ENCODE assay signal across 8 cellular contexts in the genomic region with DNA sequence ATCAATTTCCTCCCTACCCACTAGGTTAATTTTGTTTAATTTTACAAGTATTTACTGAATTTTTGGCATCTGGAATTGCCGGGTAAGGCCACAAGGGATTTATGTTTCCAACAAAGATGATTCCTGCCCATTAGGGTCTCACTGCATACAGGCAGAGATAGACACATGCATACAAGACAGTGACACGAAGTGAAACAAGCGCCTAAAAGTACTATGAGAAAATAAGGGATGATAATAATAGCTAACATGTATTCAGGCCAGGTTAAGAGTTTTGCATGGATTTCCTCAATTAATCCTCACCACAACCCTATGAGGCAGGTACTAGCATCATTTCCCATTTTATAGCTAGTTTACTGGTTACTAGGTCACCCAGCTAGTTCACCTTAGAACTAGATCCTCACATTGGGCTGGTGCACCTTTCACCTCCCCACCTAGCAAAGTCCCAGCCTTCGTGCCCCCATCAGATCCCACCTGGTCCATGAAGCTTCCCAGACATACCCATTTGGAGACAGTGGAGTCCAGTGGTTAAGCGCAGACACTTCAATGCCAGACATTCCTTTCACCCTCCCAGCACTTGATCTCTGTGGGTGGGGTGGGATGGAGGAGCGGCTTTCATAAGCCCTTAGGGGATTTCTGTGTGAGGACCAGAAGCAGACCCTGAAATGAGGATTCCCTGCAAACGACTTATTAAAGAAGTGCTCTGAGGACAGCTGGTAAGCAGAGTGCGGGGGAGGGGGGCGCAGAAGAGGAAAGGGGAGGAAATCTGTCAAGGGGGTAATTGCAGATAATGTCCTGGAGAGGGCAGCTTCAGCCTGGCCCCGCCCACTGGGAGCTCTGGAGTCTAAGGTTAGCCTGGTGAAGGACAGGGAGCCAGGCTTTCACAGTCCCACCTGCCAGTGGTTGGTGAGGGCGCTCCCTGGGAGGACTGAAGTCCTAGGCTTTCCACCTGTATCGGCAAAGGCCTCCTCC. TPM values are rescaled to one million over a fixed set of nuclear protein-coding genes. Genes with fewer than 3 reads are reported as not detected.
DNase-seq lines count a peak whose midpoint lies in the region; ATAC-seq lines count a peak whose summit lies in the region.

No MANE protein-coding gene starts in this region.

- intact Hi-C loops in activated T-helper 1 cell treated with anti-CD3 and anti-CD28 coated beads, Interleukin-12 subunit alpha, Interleukin-12 subunit beta, Interleukin-2, Interleukin-4 antibody, amounts not matched to agents 30 ng/mL and 10 ng/mL and 1 ng/mL, durations not matched to agents 14 hours and 24 hours and 36 hours (cut with micrococcal nuclease), result loop anchor here (10.0 kb wide), 1 partner anchor 534 kb away; a partner anchor contains a TSS
- intact Hi-C loops in aorta (cut with DNase I), result no loop called here

- no peaks in the 10 kb centered on the region for H3K9me3 Mint-ChIP-seq in activated T-helper 1 cell treated with anti-CD3 and anti-CD28 coated beads, Interleukin-12 subunit alpha, Interleukin-12 subunit beta, Interleukin-2, Interleukin-4 antibody, amounts not matched to agents 30 ng/mL and 10 ng/mL and 1 ng/mL, durations not matched to agents 14 hours and 24 hours and 36 hours
- H3K9me3 Mint-ChIP-seq in activated T-cell treated with anti-CD3 and anti-CD28 coated beads, Interleukin-2, amount 50 U/mL, for 24 hours, result no peaks in the 10 kb centered on the region
- H3K9me3 Mint-ChIP-seq in T-helper 2 cell treated with Interferon-gamma antibody and Interleukin-4, amounts not matched to agents 5 μg/mL and 100 μg/mL, for 36 hours, result no peaks in the 10 kb centered on the region

- ATAC-seq in aorta (ENCODE audit: low FRiP score), result no peak

- WGBS in aorta, 2 donors, result 55 to 56% methylated on average over 12 of the region's 12 CpGs

- H3K4me1 Mint-ChIP-seq in activated T-helper 1 cell treated with anti-CD3 and anti-CD28 coated beads, Interleukin-12 subunit alpha, Interleukin-12 subunit beta, Interleukin-2, Interleukin-4 antibody, amounts not matched to agents 30 ng/mL and 10 ng/mL and 1 ng/mL, durations not matched to agents 14 hours and 24 hours and 36 hours (ENCODE audit: low read depth), result peaks cover 18% of the 10 kb centered on the region
- peaks cover 3% of the 10 kb centered on the region for H3K4me1 Mint-ChIP-seq in activated T-cell treated with anti-CD3 and anti-CD28 coated beads, Interleukin-2, amount 50 U/mL, for 24 hours (ENCODE audit: low read depth)
- H3K4me1 Mint-ChIP-seq in T-helper 2 cell treated with Interferon-gamma antibody and Interleukin-4, amounts not matched to agents 5 μg/mL and 100 μg/mL, for 36 hours (ENCODE audit: low read depth), result peaks cover 14% of the 10 kb centered on the region

- H3K36me3 Mint-ChIP-seq in activated T-helper 1 cell treated with anti-CD3 and anti-CD28 coated beads, Interleukin-12 subunit alpha, Interleukin-12 subunit beta, Interleukin-2, Interleukin-4 antibody, amounts not matched to agents 30 ng/mL and 10 ng/mL and 1 ng/mL, durations not matched to agents 14 hours and 24 hours and 36 hours (ENCODE audit: low read depth), result peaks cover 2% of the 10 kb centered on the region
- no peaks in the 10 kb centered on the region for H3K36me3 Mint-ChIP-seq in activated T-cell treated with anti-CD3 and anti-CD28 coated beads, Interleukin-2, amount 50 U/mL, for 24 hours (ENCODE audit: low read depth)
- no peaks in the 10 kb centered on the region for H3K36me3 Mint-ChIP-seq in T-helper 2 cell treated with Interferon-gamma antibody and Interleukin-4, amounts not matched to agents 5 μg/mL and 100 μg/mL, for 36 hours (ENCODE audit: low read depth)

- no peaks in the 10 kb centered on the region for H3K27me3 Mint-ChIP-seq in activated T-helper 1 cell treated with anti-CD3 and anti-CD28 coated beads, Interleukin-12 subunit alpha, Interleukin-12 subunit beta, Interleukin-2, Interleukin-4 antibody, amounts not matched to agents 30 ng/mL and 10 ng/mL and 1 ng/mL, durations not matched to agents 14 hours and 24 hours and 36 hours (ENCODE audit: insufficient read depth)
- H3K27me3 Mint-ChIP-seq in activated T-cell treated with anti-CD3 and anti-CD28 coated beads, Interleukin-2, amount 50 U/mL, for 24 hours, result no peaks in the 10 kb centered on the region
- H3K27me3 Mint-ChIP-seq in T-helper 2 cell treated with Interferon-gamma antibody and Interleukin-4, amounts not matched to agents 5 μg/mL and 100 μg/mL, for 36 hours (ENCODE audit: low read depth), result peaks cover 2% of the 10 kb centered on the region

- H3K4me3 ChIP-seq in aorta (ENCODE audit: low read length in 2 of 2), result no peak overlapping the region

- no peak overlapping the region for H3K4me3 Mint-ChIP-seq in activated T-helper 1 cell treated with anti-CD3 and anti-CD28 coated beads, Interleukin-12 subunit alpha, Interleukin-12 subunit beta, Interleukin-2, Interleukin-4 antibody, amounts not matched to agents 30 ng/mL and 10 ng/mL and 1 ng/mL, durations not matched to agents 14 hours and 24 hours and 36 hours
- H3K4me3 Mint-ChIP-seq in activated T-cell treated with anti-CD3 and anti-CD28 coated beads, Interleukin-2, amount 50 U/mL, for 24 hours, result no peak overlapping the region
- H3K4me3 Mint-ChIP-seq in T-helper 2 cell treated with Interferon-gamma antibody and Interleukin-4, amounts not matched to agents 5 μg/mL and 100 μg/mL, for 36 hours, result no peak overlapping the region

- H3K27me3 ChIP-seq in aorta (ENCODE audit: control insufficient read depth in 1 of 2, insufficient read depth in 2 of 2, low read length in 1 of 2), result no peaks in the 10 kb centered on the region

- DNase-seq in activated T-helper 1 cell treated with Interleukin-2 at 50 U/mL for 16 hours (ENCODE audit: low read depth) (peak; percentile 5), NCI-H82 (lab: John Stamatoyannopoulos, UW) (peak; percentile 95), iPS-NIHi11 (ENCODE audit: low spot score) (peak; percentile 86), aorta (peak; percentile 57 to 79), NCI-H128 (lab: John Stamatoyannopoulos, UW; ENCODE audit: unreplicated experiment) (no peak)
- no peak for DNase-seq in activated T-helper 1 cell treated with anti-CD3 and anti-CD28 coated beads, Interleukin-12 subunit alpha, Interleukin-12 subunit beta, Interleukin-2, Interleukin-4 antibody, amounts not matched to agents 30 ng/mL and 10 ng/mL and 1 ng/mL, durations not matched to agents 14 hours and 24 hours and 36 hours (ENCODE audit: low spot score)
- DNase-seq in activated T-cell treated with anti-CD3 and anti-CD28 coated beads, Interleukin-2, amount 50 U/mL, for 24 hours, result peak; percentile 54
- no peak for DNase-seq in T-helper 2 cell treated with Interferon-gamma antibody and Interleukin-4, amounts not matched to agents 5 μg/mL and 100 μg/mL, for 36 hours (ENCODE audit: low spot score)

- H3K36me3 ChIP-seq in aorta (ENCODE audit: control insufficient read depth in 1 of 2, insufficient read depth in 2 of 2, low read length in 1 of 2), result peaks cover 5 to 17% of the 10 kb centered on the region in 2 donors

- H3K4me1 ChIP-seq in aorta (ENCODE audit: control insufficient read depth in 1 of 2, insufficient read depth in 2 of 2, low read length in 2 of 2), result no peaks in the 10 kb centered on the region

- no peak overlapping the region for H3K27ac Mint-ChIP-seq in activated T-helper 1 cell treated with anti-CD3 and anti-CD28 coated beads, Interleukin-12 subunit alpha, Interleukin-12 subunit beta, Interleukin-2, Interleukin-4 antibody, amounts not matched to agents 30 ng/mL and 10 ng/mL and 1 ng/mL, durations not matched to agents 14 hours and 24 hours and 36 hours
- no peak overlapping the region for H3K27ac Mint-ChIP-seq in activated T-cell treated with anti-CD3 and anti-CD28 coated beads, Interleukin-2, amount 50 U/mL, for 24 hours
- H3K27ac Mint-ChIP-seq in T-helper 2 cell treated with Interferon-gamma antibody and Interleukin-4, amounts not matched to agents 5 μg/mL and 100 μg/mL, for 36 hours, result no peak overlapping the region

- H3K9me3 ChIP-seq in aorta (ENCODE audit: control insufficient read depth, low read length), result no peaks in the 10 kb centered on the region

- no peak overlapping the region for H3K27ac ChIP-seq in aorta (ENCODE audit: low read depth in 1 of 2, low read length in 2 of 2)

RNA-seq across cellular contexts. Expression of a gene that starts 5.8 kb away (rescaled TPM):
- 92.8 and 98.0 TPM in 2 replicates for total RNA-seq in activated T-helper 1 cell treated with anti-CD3 and anti-CD28 coated beads, Interleukin-12 subunit alpha, Interleukin-12 subunit beta, Interleukin-2, Interleukin-4 antibody, amounts not matched to agents 30 ng/mL and 10 ng/mL and 1 ng/mL, durations not matched to agents 14 hours and 24 hours and 36 hours
- total RNA-seq in aorta, result 10 to 100 TPM; 47.5 to 49.8 TPM
- polyA plus RNA-seq in aorta, result 10 to 100 TPM; 85.5 to 86.7 TPM

RNA-seq across cellular contexts. Expression of a gene that starts 28.1 kb away (rescaled TPM):
- 0.22 and 0.26 TPM in 2 replicates for total RNA-seq in activated T-helper 1 cell treated with anti-CD3 and anti-CD28 coated beads, Interleukin-12 subunit alpha, Interleukin-12 subunit beta, Interleukin-2, Interleukin-4 antibody, amounts not matched to agents 30 ng/mL and 10 ng/mL and 1 ng/mL, durations not matched to agents 14 hours and 24 hours and 36 hours
- 1,000 to 10,000 TPM in 1 of 2 donors, 100 to 1,000 TPM in 1; 416 to 1,843 TPM for total RNA-seq in aorta
- polyA plus RNA-seq in aorta, result 100 to 1,000 TPM; 119 to 301 TPM

Comparison
In these comparisons a context has a peak if more than half of its experiments do, and no peak if none do; other contexts are left out.
1. DNase-seq: peak in activated T-helper 1 cell treated with Interleukin-2 at 50 U/mL for 16 hours (single experiment), NCI-H82 (single experiment), activated T-cell treated with anti-CD3 and anti-CD28 coated beads, Interleukin-2, amount 50 U/mL, for 24 hours (single experiment), iPS-NIHi11 (single experiment) and aorta (2 of 2); none in activated T-helper 1 cell treated with anti-CD3 and anti-CD28 coated beads, Interleukin-12 subunit alpha, Interleukin-12 subunit beta, Interleukin-2, Interleukin-4 antibody, amounts not matched to agents 30 ng/mL and 10 ng/mL and 1 ng/mL, durations not matched to agents 14 hours and 24 hours and 36 hours (single experiment), T-helper 2 cell treated with Interferon-gamma antibody and Interleukin-4, amounts not matched to agents 5 μg/mL and 100 μg/mL, for 36 hours (single experiment) and NCI-H128 (single experiment).
2. RNA of a gene that starts 28.1 kb away (total RNA-seq): 416 to 1,843 TPM in aorta; 0.22 to 0.26 TPM in activated T-helper 1 cell treated with anti-CD3 and anti-CD28 coated beads, Interleukin-12 subunit alpha, Interleukin-12 subunit beta, Interleukin-2, Interleukin-4 antibody, amounts not matched to agents 30 ng/mL and 10 ng/mL and 1 ng/mL, durations not matched to agents 14 hours and 24 hours and 36 hours; every median in the first group is over 100 times any median in the second.